ENCODE assay signal across 18 cellular contexts in genomic region chr5:1062761-1063568, GRCh38. TPM values are rescaled to one million over a fixed set of nuclear protein-coding genes. Genes with fewer than 3 reads are reported as not detected.
DNase-seq lines count a peak whose midpoint lies in the region; ATAC-seq and TF ChIP-seq lines count a peak whose summit lies in the region.
"Had no signal": no experiment of that assay in that cellular context is flagged by ENCODE, and none has a peak within 500 bp of the region (broad histone marks: within the 10 kb centered on the region; RNA-seq: fewer than 3 reads in every experiment).

No MANE protein-coding gene starts in this region.

- ATAC-seq in left cardiac atrium (no peak), GM23338 (no peak)
- ATAC-seq: A549 had no signal

- peaks cover 28% of the 10 kb centered on the region for H3K36me3 Mint-ChIP-seq in GM23338 (ENCODE audit: low read depth)
- no peaks in the 10 kb centered on the region for H3K36me3 Mint-ChIP-seq in chondrocyte (ENCODE audit: low read depth)

- H3K27me3 Mint-ChIP-seq in GM23338 (ENCODE audit: insufficient read depth, low read depth, poor library complexity) (peaks cover 5% of the 10 kb centered on the region), chondrocyte (ENCODE audit: low read depth) (peaks cover 5% of the 10 kb centered on the region)
- H3K27me3 Mint-ChIP-seq: CD4-positive, alpha-beta memory T cell had no signal

- no peaks in the 10 kb centered on the region for H4K20me1 ChIP-seq in GM23338 (replicated peaks; ENCODE audit: insufficient read depth)
- H4K20me1 ChIP-seq in osteoblast (ENCODE audit: insufficient read depth, low read length) = no peaks in the 10 kb centered on the region

- no peak overlapping the region for H3K27ac ChIP-seq in left ventricle myocardium inferior (replicated peaks)
- no peak overlapping the region for H3K27ac ChIP-seq in GM23338 (ENCODE audit: low read depth)
- H3K27ac ChIP-seq in osteoblast (ENCODE audit: low read depth, low read length) = no peak overlapping the region
- H3K27ac ChIP-seq in WERI-Rb-1 = no peak overlapping the region
- H3K27ac ChIP-seq: A549, C4-2B, HL-60 had no signal

- TF ChIP-seq CTCF in left ventricle myocardium inferior (IDR thresholded peaks at IDR 0.05; ENCODE audit: borderline replicate concordance) = no peak
- TF ChIP-seq CTCF in GM23338 (conservative IDR thresholded peaks at IDR 0.05; ENCODE audit: low read depth in 2 of 2) = no peak
- no peak for TF ChIP-seq CTCF in chondrocyte (IDR thresholded peaks at IDR 0.05)
- no peak for TF ChIP-seq CTCF in osteoblast (IDR thresholded peaks at IDR 0.05; ENCODE audit: extremely low read depth, low read depth, low read length)
- no peak for TF ChIP-seq CTCF in WERI-Rb-1 (IDR thresholded peaks at IDR 0.05; ENCODE audit: low read depth, low read length)

- H3K4me2 ChIP-seq in GM23338 (no peak overlapping the region), osteoblast (ENCODE audit: insufficient read depth, low read length) (no peak overlapping the region)
- H3K4me2 ChIP-seq: A549 had no signal

- H2AFZ ChIP-seq in GM23338 = no peak overlapping the region
- no peak overlapping the region for H2AFZ ChIP-seq in osteoblast (ENCODE audit: low read length)

- H3K9me3 Mint-ChIP-seq in GM23338 (no peaks in the 10 kb centered on the region), chondrocyte (ENCODE audit: low read depth) (no peaks in the 10 kb centered on the region)
- H3K9me3 Mint-ChIP-seq: CD4-positive, alpha-beta memory T cell had no signal

- H3K9me2 ChIP-seq in GM23338 (ENCODE audit: insufficient read depth) = no peaks in the 10 kb centered on the region

- H3K27ac Mint-ChIP-seq in GM23338 (no peak overlapping the region), chondrocyte (ENCODE audit: unreplicated experiment) (no peak overlapping the region)

- H3K79me2 ChIP-seq in GM23338 (replicated peaks; ENCODE audit: insufficient read depth) (no peaks in the 10 kb centered on the region), osteoblast (ENCODE audit: insufficient read depth, low read length) (no peaks in the 10 kb centered on the region)

- H3K4me3 Mint-ChIP-seq in GM23338 (no peak overlapping the region), chondrocyte (ENCODE audit: unreplicated experiment) (no peak overlapping the region)
- H3K4me3 Mint-ChIP-seq: CD4-positive, alpha-beta memory T cell had no signal

- H3F3A ChIP-seq in GM23338 (replicated peaks; ENCODE audit: low read depth) = no peaks in the 10 kb centered on the region

- no peaks in the 10 kb centered on the region for H3K4me1 Mint-ChIP-seq in GM23338
- no peaks in the 10 kb centered on the region for H3K4me1 Mint-ChIP-seq in chondrocyte (ENCODE audit: low read depth)
- H3K4me1 Mint-ChIP-seq: CD4-positive, alpha-beta memory T cell had no signal

- peaks cover 87% of the 10 kb centered on the region for H3K36me3 ChIP-seq in left ventricle myocardium inferior
- no peaks in the 10 kb centered on the region for H3K36me3 ChIP-seq in GM23338 (ENCODE audit: insufficient read depth)
- H3K36me3 ChIP-seq in osteoblast (ENCODE audit: insufficient read depth, low read length) = no peaks in the 10 kb centered on the region
- peaks cover 52% of the 10 kb centered on the region for H3K36me3 ChIP-seq in WERI-Rb-1
- H3K36me3 ChIP-seq: BE2C had no signal

- H3K4me3 ChIP-seq in left ventricle myocardium inferior = no peak overlapping the region
- no peak overlapping the region for H3K4me3 ChIP-seq in GM23338
- no peak overlapping the region for H3K4me3 ChIP-seq in osteoblast (ENCODE audit: insufficient read depth, low read length)
- no peak overlapping the region for H3K4me3 ChIP-seq in WERI-Rb-1 (ENCODE audit: low read depth, low read length)
- H3K4me3 ChIP-seq: A549, HAP-1 had no signal

- H3K4me1 ChIP-seq in left ventricle myocardium inferior (peaks cover 9% of the 10 kb centered on the region), GM23338 (ENCODE audit: insufficient read depth) (no peaks in the 10 kb centered on the region), osteoblast (ENCODE audit: insufficient read depth, low read length) (no peaks in the 10 kb centered on the region)
- H3K4me1 ChIP-seq: A549, BE2C, HAP-1 had no signal

- H3K27me3 ChIP-seq in left ventricle myocardium inferior (ENCODE audit: low read depth) (no peaks in the 10 kb centered on the region), GM23338 (ENCODE audit: insufficient read depth) (no peaks in the 10 kb centered on the region), osteoblast (ENCODE audit: insufficient read depth, low read length) (no peaks in the 10 kb centered on the region), WERI-Rb-1 (ENCODE audit: insufficient read depth, low read depth, severe bottlenecking) (no peaks in the 10 kb centered on the region)
- H3K27me3 ChIP-seq: BE2C had no signal

- intact Hi-C loops in left ventricle myocardium inferior (cut with micrococcal nuclease) (no loop called here), left cardiac atrium (cut with DNase I) (no loop called here)

- H3K9me3 ChIP-seq in left ventricle myocardium inferior (replicated peaks) = no peaks in the 10 kb centered on the region
- no peaks in the 10 kb centered on the region for H3K9me3 ChIP-seq in osteoblast (ENCODE audit: low read depth, low read length)
- no peaks in the 10 kb centered on the region for H3K9me3 ChIP-seq in WERI-Rb-1 (ENCODE audit: severe bottlenecking)
- H3K9me3 ChIP-seq: A549, BE2C, HAP-1 had no signal

- peak; percentile 10 for DNase-seq in left ventricle myocardium inferior
- no peak for DNase-seq in left cardiac atrium
- peak; percentile 1 for DNase-seq in GM23338 (ENCODE audit: low spot score)
- DNase-seq in chondrocyte (ENCODE audit: low spot score) = peak; percentile 88
- peak; percentile 81 for DNase-seq in osteoblast (ENCODE audit: insufficient read length, low spot score, missing footprints)
- no peak for DNase-seq in WERI-Rb-1
- DNase-seq in NOMO-1 treated with dmso at 0.1 percent for 144 hours (lab: John Stamatoyannopoulos, UW; ENCODE audit: unreplicated experiment) = no peak
- DNase-seq: BE2C; CD4-positive, alpha-beta memory T cell; DMS153; DMS79 treated with DMSO at 0.1 percent for 48 hours; EL; GOT3 had no signal

TF ChIP-seq in GM23338, 12 proteins besides CTCF, POLR2A, EP300 and RAD21 (continues in another document):
- no peak for TF ChIP-seq NANOG (IDR thresholded peaks at IDR 0.05; ENCODE audit: borderline replicate concordance)
- no peak for TF ChIP-seq EZH2 (IDR thresholded peaks at IDR 0.05; ENCODE audit: low read depth, unreplicated experiment)
- no peak for TF ChIP-seq EZH2phosphoT487 (IDR thresholded peaks at IDR 0.05; ENCODE audit: unreplicated experiment)

RNA-seq across cellular contexts. Expression of gene SLC12A7, which starts 48.9 kb away (rescaled TPM):
- 140 TPM for total RNA-seq in left ventricle myocardium inferior
- total RNA-seq in left cardiac atrium = 10 to 100 TPM; 53.7 to 54.1 TPM
- 32.2 TPM in 2 replicates for total RNA-seq in GM23338 (2014; rRNA removed; shearing (Covaris generic))
- polyA plus RNA-seq in GM23338 (2016; fragmentation: Nextera tagmentation; extraction: Ambion mirVana) = 7.4 TPM in 2 replicates
- total RNA-seq in chondrocyte = 2.0 to 4.9 TPM (median 3.7 TPM) in 3 replicates
- 6.9 and 8.0 TPM in 2 replicates for total RNA-seq in osteoblast

RNA-seq across cellular contexts. Expression of gene NKD2, which starts 54.4 kb away (rescaled TPM):
- 3.7 TPM for total RNA-seq in left ventricle myocardium inferior
- total RNA-seq in left cardiac atrium = 10 to 100 TPM in 1 of 2 donors, 1 to 10 TPM in 1; 4.4 to 10.4 TPM
- total RNA-seq in GM23338 (2014; rRNA removed; shearing (Covaris generic)) = 7.3 and 9.0 TPM in 2 replicates
- polyA plus RNA-seq in GM23338 (2016; fragmentation: Nextera tagmentation; extraction: Ambion mirVana) = 10.0 and 11.9 TPM in 2 replicates
- not detected in 3 replicates for total RNA-seq in chondrocyte
- under 0.01 TPM in 1 of 2 replicates, not detected in the other for total RNA-seq in osteoblast
- total RNA-seq: CD4-positive, alpha-beta memory T cell had no signal
- polyA plus RNA-seq: AG04450; CD4-positive, alpha-beta memory T cell had no signal

Comparison
In these comparisons a context has a peak if more than half of its experiments do, and no peak if none do; other contexts are left out.
1. DNase-seq: peak in left ventricle myocardium inferior (single experiment), GM23338 (single experiment), chondrocyte (single experiment) and osteoblast (single experiment); none in left cardiac atrium (single experiment), WERI-Rb-1 (single experiment) and NOMO-1 treated with dmso at 0.1 percent for 144 hours (single experiment).